1 cellular context compared by ENCODE assay signal in the genomic region with DNA sequence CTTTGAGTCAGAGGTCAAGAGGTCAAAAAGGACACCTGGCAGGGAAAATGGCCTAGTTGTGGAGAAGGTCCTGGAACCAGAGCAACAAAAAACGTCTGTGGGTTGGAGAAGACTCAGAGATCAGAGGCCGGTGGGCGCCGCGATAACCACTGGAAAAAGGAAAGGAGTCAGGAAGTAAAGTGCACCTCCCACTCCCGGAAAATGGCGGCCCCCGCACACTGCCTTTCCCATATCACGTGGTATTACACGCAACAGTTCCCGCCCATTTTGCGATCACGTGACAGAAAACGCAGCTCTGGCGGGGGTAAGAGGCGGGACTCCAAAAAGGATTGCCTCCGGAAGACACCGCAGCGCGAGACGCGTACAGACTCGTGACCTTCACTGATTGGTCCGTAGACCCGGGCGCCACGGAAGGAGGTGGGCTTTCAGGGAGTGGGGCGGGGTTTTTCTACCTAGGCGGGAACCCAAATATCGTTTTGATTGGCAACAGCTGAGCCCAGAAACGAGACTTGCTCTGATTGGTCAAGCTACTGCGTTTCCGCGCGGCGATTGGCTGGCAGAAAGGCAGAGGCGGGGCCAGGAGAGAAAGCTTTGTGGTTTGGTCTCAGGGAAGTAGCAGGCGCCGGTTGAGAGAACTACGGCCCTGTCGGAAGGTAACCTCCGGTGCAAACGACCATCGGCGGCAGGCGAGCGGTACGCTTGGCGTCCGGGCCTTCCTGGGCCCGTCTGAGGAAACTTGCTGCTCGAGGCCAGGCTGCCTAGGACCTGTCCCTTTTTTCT.
TF ChIP-seq lines count a peak whose summit lies in the region.

A gene with protein sequence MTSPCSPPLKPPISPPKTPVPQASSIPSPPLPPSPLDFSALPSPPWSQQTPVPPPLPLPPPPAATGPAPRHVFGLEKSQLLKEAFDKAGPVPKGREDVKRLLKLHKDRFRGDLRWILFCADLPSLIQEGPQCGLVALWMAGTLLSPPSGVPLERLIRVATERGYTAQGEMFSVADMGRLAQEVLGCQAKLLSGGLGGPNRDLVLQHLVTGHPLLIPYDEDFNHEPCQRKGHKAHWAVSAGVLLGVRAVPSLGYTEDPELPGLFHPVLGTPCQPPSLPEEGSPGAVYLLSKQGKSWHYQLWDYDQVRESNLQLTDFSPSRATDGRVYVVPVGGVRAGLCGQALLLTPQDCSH (minus strand): TSS at position 193 of the 780 bp plus-strand sequence. CDS start 674 bp downstream, outside the sequence.

TF ChIP-seq in HepG2, 621 proteins besides CTCF, POLR2A, EP300 and RAD21 (continued from another document and continues in another):
- peak; percentile 86 for TF ChIP-seq LCORL (IDR thresholded peaks at IDR 0.05)
- peak; percentile 10; the same call in 1 of the 2 replicates for TF ChIP-seq LCORL (CRISPR knock-in tag; IDR thresholded peaks at IDR 0.05)
- TF ChIP-seq ZNF33A (CRISPR knock-in tag; IDR thresholded peaks at IDR 0.05; ENCODE audit: borderline replicate concordance), result no peak
- no peak for TF ChIP-seq ZNF782 (CRISPR knock-in tag; IDR thresholded peaks at IDR 0.05; ENCODE audit: borderline replicate concordance)
- TF ChIP-seq NFKB2 (CRISPR knock-in tag; IDR thresholded peaks at IDR 0.05; ENCODE audit: borderline replicate concordance), result peak; percentile 56; the same call in 1 of the 2 replicates
- no peak for TF ChIP-seq ZNF547 (CRISPR knock-in tag; IDR thresholded peaks at IDR 0.05)
- TF ChIP-seq ZNF431 (CRISPR knock-in tag; IDR thresholded peaks at IDR 0.05; ENCODE audit: borderline replicate concordance, low read depth), result no peak
- no peak for TF ChIP-seq MTA3 (CRISPR knock-in tag; IDR thresholded peaks at IDR 0.05)
- peak; percentile 23; the same call in 1 of the 2 replicates for TF ChIP-seq ZNF652 (CRISPR knock-in tag; IDR thresholded peaks at IDR 0.05; ENCODE audit: borderline replicate concordance, low read depth)
- TF ChIP-seq NR2F6 (IDR thresholded peaks at IDR 0.05), result peak; percentile 98
- peak; percentile 96 for TF ChIP-seq NR2F6 (CRISPR knock-in tag; IDR thresholded peaks at IDR 0.05)
- peak; percentile 68 for TF ChIP-seq MYC (CRISPR knock-in tag; IDR thresholded peaks at IDR 0.05; ENCODE audit: borderline replicate concordance)
- no peak for TF ChIP-seq SMARCC2 (IDR thresholded peaks at IDR 0.05)
- no peak for TF ChIP-seq ZNF205 (CRISPR knock-in tag; IDR thresholded peaks at IDR 0.05)
- TF ChIP-seq ZNF160 (CRISPR knock-in tag; IDR thresholded peaks at IDR 0.05), result no peak
- no peak for TF ChIP-seq ZNF296 (CRISPR knock-in tag; conservative IDR thresholded peaks at IDR 0.05)
- TF ChIP-seq MIER3 (CRISPR knock-in tag; IDR thresholded peaks at IDR 0.05; ENCODE audit: borderline replicate concordance), result peak; percentile 16; the same call in 1 of the 2 replicates
- no peak for TF ChIP-seq SAFB2 (CRISPR knock-in tag; IDR thresholded peaks at IDR 0.05; ENCODE audit: borderline replicate concordance, low read depth)
- no peak for TF ChIP-seq THAP8 (CRISPR knock-in tag; IDR thresholded peaks at IDR 0.05; ENCODE audit: borderline replicate concordance)
- peak; percentile 76; the same call in 1 of the 2 replicates for TF ChIP-seq ZSCAN29 (CRISPR knock-in tag; conservative IDR thresholded peaks at IDR 0.05)
- peak; percentile 73; the same call in 1 of the 2 replicates for TF ChIP-seq YEATS4 (CRISPR knock-in tag; IDR thresholded peaks at IDR 0.05; ENCODE audit: borderline replicate concordance)
- TF ChIP-seq, protein P1, sequence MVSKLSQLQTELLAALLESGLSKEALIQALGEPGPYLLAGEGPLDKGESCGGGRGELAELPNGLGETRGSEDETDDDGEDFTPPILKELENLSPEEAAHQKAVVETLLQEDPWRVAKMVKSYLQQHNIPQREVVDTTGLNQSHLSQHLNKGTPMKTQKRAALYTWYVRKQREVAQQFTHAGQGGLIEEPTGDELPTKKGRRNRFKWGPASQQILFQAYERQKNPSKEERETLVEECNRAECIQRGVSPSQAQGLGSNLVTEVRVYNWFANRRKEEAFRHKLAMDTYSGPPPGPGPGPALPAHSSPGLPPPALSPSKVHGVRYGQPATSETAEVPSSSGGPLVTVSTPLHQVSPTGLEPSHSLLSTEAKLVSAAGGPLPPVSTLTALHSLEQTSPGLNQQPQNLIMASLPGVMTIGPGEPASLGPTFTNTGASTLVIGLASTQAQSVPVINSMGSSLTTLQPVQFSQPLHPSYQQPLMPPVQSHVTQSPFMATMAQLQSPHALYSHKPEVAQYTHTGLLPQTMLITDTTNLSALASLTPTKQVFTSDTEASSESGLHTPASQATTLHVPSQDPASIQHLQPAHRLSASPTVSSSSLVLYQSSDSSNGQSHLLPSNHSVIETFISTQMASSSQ (IDR thresholded peaks at IDR 0.05; ENCODE audit: low read depth), result 0 out of 2 replicates have a peak, but pooled peaks have one; percentile 15
- TF ChIP-seq, protein P1 (CRISPR knock-in tag; IDR thresholded peaks at IDR 0.05; ENCODE audit: borderline replicate concordance), result 0 out of 2 replicates have a peak, but pooled peaks have one; percentile 17
- TF ChIP-seq, protein P2, sequence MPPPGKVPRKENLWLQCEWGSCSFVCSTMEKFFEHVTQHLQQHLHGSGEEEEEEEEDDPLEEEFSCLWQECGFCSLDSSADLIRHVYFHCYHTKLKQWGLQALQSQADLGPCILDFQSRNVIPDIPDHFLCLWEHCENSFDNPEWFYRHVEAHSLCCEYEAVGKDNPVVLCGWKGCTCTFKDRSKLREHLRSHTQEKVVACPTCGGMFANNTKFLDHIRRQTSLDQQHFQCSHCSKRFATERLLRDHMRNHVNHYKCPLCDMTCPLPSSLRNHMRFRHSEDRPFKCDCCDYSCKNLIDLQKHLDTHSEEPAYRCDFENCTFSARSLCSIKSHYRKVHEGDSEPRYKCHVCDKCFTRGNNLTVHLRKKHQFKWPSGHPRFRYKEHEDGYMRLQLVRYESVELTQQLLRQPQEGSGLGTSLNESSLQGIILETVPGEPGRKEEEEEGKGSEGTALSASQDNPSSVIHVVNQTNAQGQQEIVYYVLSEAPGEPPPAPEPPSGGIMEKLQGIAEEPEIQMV (CRISPR knock-in tag; IDR thresholded peaks at IDR 0.05; ENCODE audit: low read depth), result no peak
- TF ChIP-seq HDAC2 (CRISPR knock-in tag; IDR thresholded peaks at IDR 0.05), result peak; percentile 41; the same call in 1 of the 2 replicates
- TF ChIP-seq ZNF317 (CRISPR knock-in tag; IDR thresholded peaks at IDR 0.05), result no peak
- TF ChIP-seq ISX (CRISPR knock-in tag; conservative IDR thresholded peaks at IDR 0.05), result no peak
- no peak for TF ChIP-seq ZUFSP (CRISPR knock-in tag; IDR thresholded peaks at IDR 0.05; ENCODE audit: borderline replicate concordance)
- peak; percentile 100 for TF ChIP-seq RAD51 (IDR thresholded peaks at IDR 0.05; ENCODE audit: borderline replicate concordance)
- peak; percentile 100 for TF ChIP-seq USF2 (IDR thresholded peaks at IDR 0.05; ENCODE audit: low read depth, low read length)
- peak; percentile 98 for TF ChIP-seq USF2 (CRISPR knock-in tag; IDR thresholded peaks at IDR 0.05; ENCODE audit: borderline replicate concordance)
- peak; percentile 82 for TF ChIP-seq THAP11 (CRISPR knock-in tag; IDR thresholded peaks at IDR 0.05)
- TF ChIP-seq CBFB (CRISPR knock-in tag; IDR thresholded peaks at IDR 0.05), result no peak
- TF ChIP-seq FOSL2 (CRISPR knock-in tag; IDR thresholded peaks at IDR 0.05), result peak; percentile 57
- no peak for TF ChIP-seq REXO4 (CRISPR knock-in tag; IDR thresholded peaks at IDR 0.05; ENCODE audit: borderline replicate concordance)
- peak; percentile 92 for TF ChIP-seq PHF20 (CRISPR knock-in tag; IDR thresholded peaks at IDR 0.05)
- TF ChIP-seq ZNF264 (CRISPR knock-in tag; IDR thresholded peaks at IDR 0.05), result no peak
- TF ChIP-seq, protein P3, sequence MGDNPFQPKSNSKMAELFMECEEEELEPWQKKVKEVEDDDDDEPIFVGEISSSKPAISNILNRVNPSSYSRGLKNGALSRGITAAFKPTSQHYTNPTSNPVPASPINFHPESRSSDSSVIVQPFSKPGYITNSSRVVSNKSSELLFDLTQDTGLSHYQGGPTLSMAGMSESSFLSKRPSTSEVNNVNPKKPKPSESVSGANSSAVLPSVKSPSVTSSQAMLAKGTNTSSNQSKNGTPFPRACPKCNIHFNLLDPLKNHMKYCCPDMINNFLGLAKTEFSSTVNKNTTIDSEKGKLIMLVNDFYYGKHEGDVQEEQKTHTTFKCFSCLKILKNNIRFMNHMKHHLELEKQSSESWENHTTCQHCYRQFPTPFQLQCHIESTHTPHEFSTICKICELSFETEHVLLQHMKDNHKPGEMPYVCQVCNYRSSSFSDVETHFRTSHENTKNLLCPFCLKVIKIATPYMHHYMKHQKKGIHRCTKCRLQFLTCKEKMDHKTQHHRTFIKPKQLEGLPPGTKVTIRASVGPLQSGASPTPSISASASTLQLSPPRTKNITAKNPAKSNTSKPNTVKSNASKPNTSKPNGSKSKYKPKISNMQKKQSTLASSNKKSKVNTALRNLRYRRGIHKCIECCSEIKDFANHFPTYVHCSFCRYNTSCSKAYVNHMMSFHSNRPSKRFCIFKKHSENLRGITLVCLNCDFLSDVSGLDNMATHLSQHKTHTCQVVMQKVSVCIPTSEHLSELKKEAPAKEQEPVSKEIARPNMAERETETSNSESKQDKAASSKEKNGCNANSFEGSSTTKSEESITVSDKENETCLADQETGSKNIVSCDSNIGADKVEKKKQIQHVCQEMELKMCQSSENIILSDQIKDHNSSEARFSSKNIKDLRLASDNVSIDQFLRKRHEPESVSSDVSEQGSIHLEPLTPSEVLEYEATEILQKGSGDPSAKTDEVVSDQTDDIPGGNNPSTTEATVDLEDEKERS (CRISPR knock-in tag; IDR thresholded peaks at IDR 0.05), result peak; percentile 79; the same call in 1 of the 2 replicates
- no peak for TF ChIP-seq ZNF143 (CRISPR knock-in tag; IDR thresholded peaks at IDR 0.05)
- peak; percentile 95 for TF ChIP-seq SP5 (CRISPR knock-in tag; IDR thresholded peaks at IDR 0.05; ENCODE audit: borderline replicate concordance, low read depth)
- no peak for TF ChIP-seq TCF12 (IDR thresholded peaks at IDR 0.05)
- TF ChIP-seq TCF12 (CRISPR knock-in tag; IDR thresholded peaks at IDR 0.05), result 0 out of 2 replicates have a peak, but pooled peaks have one; percentile 16
- TF ChIP-seq DNMT3B (CRISPR knock-in tag; conservative IDR thresholded peaks at IDR 0.05), result peak; percentile 47; the same call in 1 of the 2 replicates
- TF ChIP-seq HOXD1 (CRISPR knock-in tag; IDR thresholded peaks at IDR 0.05), result no peak
- TF ChIP-seq RFX3 (CRISPR knock-in tag; IDR thresholded peaks at IDR 0.05), result no peak
- TF ChIP-seq NFRKB (IDR thresholded peaks at IDR 0.05), result peak; percentile 83
- peak; percentile 88 to 99 for TF ChIP-seq NR2F1 (CRISPR knock-in tag; IDR thresholded peaks at IDR 0.05)
- TF ChIP-seq IKZF1 (IDR thresholded peaks at IDR 0.05), result no peak
- peak; percentile 21; the same call in 1 of the 2 replicates for TF ChIP-seq SMAD3 (CRISPR knock-in tag; IDR thresholded peaks at IDR 0.05)
- TF ChIP-seq KDM5A (IDR thresholded peaks at IDR 0.05; ENCODE audit: borderline replicate concordance, low read length), result peak; percentile 71; the same call in 1 of the 2 replicates
- no peak for TF ChIP-seq GPN1 (CRISPR knock-in tag; IDR thresholded peaks at IDR 0.05; ENCODE audit: borderline replicate concordance)
